In genomic region chr2:217816396-217816869, GRCh38 we compare ENCODE assay signal across 12 cellular contexts.
DNase-seq lines count a peak whose midpoint lies in the region; ATAC-seq and TF ChIP-seq lines count a peak whose summit lies in the region.
"Had no signal": no experiment of that assay in that cellular context is flagged by ENCODE, and none has a peak within 500 bp of the region (broad histone marks: within the 10 kb centered on the region; RNA-seq: fewer than 3 reads in every experiment).

No MANE protein-coding gene starts in this region.

- no peak overlapping the region for H3K14ac ChIP-seq in neuronal stem cell (ENCODE audit: low read length)

- H3K4me3 ChIP-seq in SK-N-SH (ENCODE audit: low read depth in 2 of 2, low read length in 1 of 2) (no peak overlapping the region), neuronal stem cell (ENCODE audit: low read length in 2 of 2) (no peak overlapping the region), aorta (ENCODE audit: low read length in 2 of 2) (no peak overlapping the region)
- H3K4me3 ChIP-seq: MG63 had no signal

- H3K36me3 ChIP-seq in SK-N-SH (replicated peaks in 1 of 2; ENCODE audit: control insufficient read depth in 1 of 2, insufficient read depth in 2 of 2, low read length in 1 of 2): peaks cover 64 to 89% of the 10 kb centered on the region in 2 experiments
- no peaks in the 10 kb centered on the region for H3K36me3 ChIP-seq in neuronal stem cell (replicated peaks in 1 of 2; ENCODE audit: control insufficient read depth in 2 of 2, insufficient read depth in 2 of 2, low read length in 2 of 2)
- H3K36me3 ChIP-seq in aorta (ENCODE audit: control insufficient read depth in 1 of 2, insufficient read depth in 2 of 2, low read length in 1 of 2): peaks cover 5 to 54% of the 10 kb centered on the region in 2 donors

- TF ChIP-seq EP300 in SK-N-SH (IDR thresholded peaks at IDR 0.05; ENCODE audit: borderline replicate concordance in 1 of 2, low read depth in 1 of 2, low read length in 1 of 2): no peak

- H3K9me3 ChIP-seq in SK-N-SH (no peaks in the 10 kb centered on the region), neuronal stem cell (replicated peaks in 1 of 2; ENCODE audit: control insufficient read depth in 2 of 2, insufficient read depth in 1 of 2, low read depth in 1 of 2, low read length in 2 of 2) (no peaks in the 10 kb centered on the region), aorta (ENCODE audit: control insufficient read depth, low read length) (no peaks in the 10 kb centered on the region)
- H3K9me3 ChIP-seq: MG63 had no signal

- no peak overlapping the region for H2BK15ac ChIP-seq in neuronal stem cell (ENCODE audit: low read length)

- H3K4me1 ChIP-seq in SK-N-SH (ENCODE audit: control insufficient read depth in 1 of 2, insufficient read depth in 2 of 2, low read depth in 1 of 2, low read length in 1 of 2) (peaks cover 0 to 9% of the 10 kb centered on the region in 2 experiments; a peak in 1 of 4 replicates), neuronal stem cell (ENCODE audit: control insufficient read depth in 2 of 2, insufficient read depth in 1 of 2, low read depth in 1 of 2, low read length in 2 of 2) (peaks cover 9 to 24% of the 10 kb centered on the region in 2 donors), aorta (ENCODE audit: control insufficient read depth in 1 of 2, insufficient read depth in 2 of 2, low read length in 2 of 2) (no peaks in the 10 kb centered on the region)

- H3K9me3 Mint-ChIP-seq in T-cell: no peaks in the 10 kb centered on the region
- H3K9me3 Mint-ChIP-seq: natural killer cell had no signal

- H3K27me3 ChIP-seq in SK-N-SH (ENCODE audit: insufficient read depth): no peaks in the 10 kb centered on the region
- peaks cover 0 to 25% (median 0%) of the 10 kb centered on the region in 3 experiments for H3K27me3 ChIP-seq in neuronal stem cell (ENCODE audit: control insufficient read depth in 3 of 3, insufficient read depth in 3 of 3, low read depth in 1 of 3, low read length in 3 of 3)
- H3K27me3 ChIP-seq in aorta (ENCODE audit: control insufficient read depth in 1 of 2, insufficient read depth in 2 of 2, low read length in 1 of 2): no peaks in the 10 kb centered on the region
- H3K27me3 ChIP-seq: MG63 had no signal

- H3K9ac ChIP-seq in SK-N-SH (no peak overlapping the region), neuronal stem cell (ENCODE audit: low read depth, low read length, poor library complexity) (no peak overlapping the region)

- CTCF ChIA-PET in SK-N-SH (lab: Yijun Ruan, JAX) (interaction anchor here (0.9 to 1.7 kb wide), 6 partner anchors 8 to 177 kb away, joined by 3 to 11 read pairs (median 4); no protein-coding TSS in a partner anchor), T-cell (lab: Charles Lee) (no interaction called here)

- no peak for TF ChIP-seq CTCF in SK-N-SH (IDR thresholded peaks at IDR 0.05)

- H3K36me3 Mint-ChIP-seq in T-cell: no peaks in the 10 kb centered on the region
- H3K36me3 Mint-ChIP-seq: natural killer cell had no signal

- H3K18ac ChIP-seq in neuronal stem cell (ENCODE audit: low read length): no peak overlapping the region

- intact Hi-C loops in left ventricle myocardium superior (cut with micrococcal nuclease): no loop called here
- intact Hi-C loops in aorta (cut with DNase I): no loop called here

- H2BK5ac ChIP-seq in neuronal stem cell (ENCODE audit: low read length): no peak overlapping the region

- H3K4me1 Mint-ChIP-seq in T-cell: no peaks in the 10 kb centered on the region
- H3K4me1 Mint-ChIP-seq: natural killer cell had no signal

- no peak overlapping the region for H3K4ac ChIP-seq in neuronal stem cell (ENCODE audit: low read length)

- H2BK12ac ChIP-seq in neuronal stem cell (ENCODE audit: low read length): no peak overlapping the region

- no peak overlapping the region for H2BK120ac ChIP-seq in neuronal stem cell (ENCODE audit: low read depth, low read length)

- POLR2A ChIA-PET in SK-N-SH (lab: Yijun Ruan, JAX) (interaction anchor here (1.4 kb wide), 1 partner anchor 8 kb away, joined by 3 read pairs; no protein-coding TSS in a partner anchor), T-cell (lab: Charles Lee) (no interaction called here)

- H3K23ac ChIP-seq in neuronal stem cell (ENCODE audit: low read depth, low read length, poor library complexity): no peak overlapping the region

- H4K91ac ChIP-seq in neuronal stem cell (ENCODE audit: low read depth, low read length, poor library complexity): no peak overlapping the region

- H3K27ac Mint-ChIP-seq in T-cell: no peak overlapping the region
- H3K27ac Mint-ChIP-seq: natural killer cell had no signal

- H2AFZ ChIP-seq in SK-N-SH (ENCODE audit: low read depth) (no peak overlapping the region), neuronal stem cell (ENCODE audit: low read length) (peak overlapping the region; percentile 57)

- WGBS in SK-N-SH (ENCODE audit: low lambda C conversion rate): 85% methylated on average over 5 of the region's 11 CpGs
- WGBS in neuronal stem cell (ENCODE audit: extremely low coverage in 2 of 2, insufficient read length in 2 of 2, insufficient replicate concordance in 1 of 2), 2 donors: no CpG with 5 or more reads among the region's 11 CpGs
- WGBS in aorta, 2 donors: 3 to 5% methylated on average over 11 of the region's 11 CpGs

- no peak overlapping the region for H3K4me3 Mint-ChIP-seq in T-cell
- H3K4me3 Mint-ChIP-seq: natural killer cell had no signal

- H3K9me2 ChIP-seq in SK-N-SH: no peaks in the 10 kb centered on the region

- no peak overlapping the region for H2AK5ac ChIP-seq in neuronal stem cell (ENCODE audit: low read depth, low read length)

- no peak for ATAC-seq in SK-N-SH treated with all-trans-retinoic acid at 6 μM for 48 hours
- peak; percentile 58 for ATAC-seq in left ventricle myocardium superior
- ATAC-seq in aorta (ENCODE audit: low FRiP score): peak; percentile 39
- ATAC-seq in T-cell (replicated peaks in 1 of 4): no peak
- ATAC-seq in HG03378 (IDR thresholded peaks at IDR 0.05; ENCODE audit: unreplicated experiment): no peak
- ATAC-seq: natural killer cell had no signal

- peaks cover 7% of the 10 kb centered on the region for H3F3A ChIP-seq in SK-N-SH (replicated peaks; ENCODE audit: insufficient read depth)

- no peaks in the 10 kb centered on the region for H3K79me2 ChIP-seq in SK-N-SH (ENCODE audit: insufficient read depth)

- peak overlapping the region in 1 of 2 experiments; percentile 28; a peak in 1 of 4 replicates for H3K27ac ChIP-seq in SK-N-SH (ENCODE audit: low read depth in 2 of 2, low read length in 1 of 2)
- H3K27ac ChIP-seq in neuronal stem cell (replicated peaks; ENCODE audit: low read length): no peak overlapping the region
- H3K27ac ChIP-seq in aorta (ENCODE audit: low read depth in 1 of 2, low read length in 2 of 2): peak overlapping the region in 1 of 2 donors; percentile 55

- H3K4me2 ChIP-seq in SK-N-SH (no peak overlapping the region), neuronal stem cell (ENCODE audit: insufficient read depth, low read length, poor library complexity, severe bottlenecking) (no peak overlapping the region)

- H4K20me1 ChIP-seq in SK-N-SH (ENCODE audit: insufficient read depth): no peaks in the 10 kb centered on the region

- peaks cover 4 to 5% of the 10 kb centered on the region in 2 donors for H3K27me3 Mint-ChIP-seq in T-cell

- H3K79me1 ChIP-seq in neuronal stem cell (ENCODE audit: low read depth, low read length): no peaks in the 10 kb centered on the region

- H4K8ac ChIP-seq in neuronal stem cell (ENCODE audit: low read depth, low read length): no peak overlapping the region

- TF ChIP-seq RAD21 in SK-N-SH (IDR thresholded peaks at IDR 0.05; ENCODE audit: low read length): no peak

- DNase-seq in SK-N-SH (peak; percentile 47), left ventricle myocardium superior (peak; percentile 68), neuronal stem cell (ENCODE audit: low spot score) (no peak), aorta (no peak), T-cell (no peak), C1 segment of cervical spinal cord (lab: John Stamatoyannopoulos, UW) (no peak)
- DNase-seq: DND-41, MG63, natural killer cell, NCI-H82 had no signal

TF ChIP-seq in SK-N-SH, 30 proteins besides CTCF, POLR2A, EP300 and RAD21 (continues in another document):
- no peak for TF ChIP-seq GATA2 (CRISPR knock-in tag; IDR thresholded peaks at IDR 0.05)
- no peak for TF ChIP-seq PBX3 (IDR thresholded peaks at IDR 0.05)
- TF ChIP-seq, protein P1, sequence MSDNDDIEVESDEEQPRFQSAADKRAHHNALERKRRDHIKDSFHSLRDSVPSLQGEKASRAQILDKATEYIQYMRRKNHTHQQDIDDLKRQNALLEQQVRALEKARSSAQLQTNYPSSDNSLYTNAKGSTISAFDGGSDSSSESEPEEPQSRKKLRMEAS (IDR thresholded peaks at IDR 0.05; ENCODE audit: low read depth): no peak
- no peak for TF ChIP-seq YY1 (IDR thresholded peaks at IDR 0.05; ENCODE audit: low read depth)
- no peak for TF ChIP-seq ELF1 (IDR thresholded peaks at IDR 0.05)
- TF ChIP-seq SIN3A (IDR thresholded peaks at IDR 0.05; ENCODE audit: borderline replicate concordance, low read depth, low read length): no peak

TF ChIP-seq in SK-N-SH treated with all-trans-retinoic acid at 6 μM for 48 hours, 23 proteins besides CTCF, POLR2A, EP300 and RAD21 (continues in another document):
- TF ChIP-seq ZFP3 (CRISPR knock-in tag; IDR thresholded peaks at IDR 0.05) (no peak), ISL1 (CRISPR knock-in tag; IDR thresholded peaks at IDR 0.05) (no peak), ZNF565 (CRISPR knock-in tag; conservative IDR thresholded peaks at IDR 0.05; ENCODE audit: low read depth) (no peak), TCF4 (CRISPR knock-in tag; IDR thresholded peaks at IDR 0.05; ENCODE audit: borderline replicate concordance) (no peak), CREB5 (CRISPR knock-in tag; IDR thresholded peaks at IDR 0.05; ENCODE audit: low read depth) (no peak), ZFP30 (CRISPR knock-in tag; IDR thresholded peaks at IDR 0.05) (no peak), GLIS3 (CRISPR knock-in tag; IDR thresholded peaks at IDR 0.05) (no peak), ZNF8 (CRISPR knock-in tag; IDR thresholded peaks at IDR 0.05) (no peak), SNAI2 (CRISPR knock-in tag; IDR thresholded peaks at IDR 0.05) (no peak), OSR1 (CRISPR knock-in tag; IDR thresholded peaks at IDR 0.05) (no peak), CSDC2 (CRISPR knock-in tag; IDR thresholded peaks at IDR 0.05) (no peak)

Comparison
In these comparisons a context has a peak if more than half of its experiments do, and no peak if none do; other contexts are left out.
1. DNase-seq: peak in SK-N-SH (single experiment) and left ventricle myocardium superior (single experiment); none in neuronal stem cell (single experiment), aorta (0 of 2), T-cell (0 of 34) and C1 segment of cervical spinal cord (0 of 14).
2. ATAC-seq: peak in left ventricle myocardium superior (single experiment) and aorta (single experiment); none in SK-N-SH treated with all-trans-retinoic acid at 6 μM for 48 hours (single experiment), T-cell (0 of 4) and HG03378 (single experiment).